Comparison of ENCODE assay signal across 7 cellular contexts in genomic region chr7:120665068-120665467, GRCh38.
"Had no signal": no experiment of that assay in that cellular context is flagged by ENCODE, and none has a peak within 500 bp of the region (broad histone marks: within the 10 kb centered on the region; RNA-seq: fewer than 3 reads in every experiment).

No MANE protein-coding gene starts in this region.

- FAIRE-seq: G401.6, GM12878, GM12891, GM18507, GM19239 had no signal

- H3K4me3 ChIP-seq: GM12878 had no signal

- ATAC-seq: GM12878 had no signal

- DNase-seq: GDM1, GF-D8 had no signal
